In genomic region chr20:62369508-62370114, GRCh38 we compare ENCODE assay signal across 1 cellular context.
TF ChIP-seq lines count a peak whose summit lies in the region.

No MANE protein-coding gene starts in this region.

TF ChIP-seq in HEK293, 187 proteins besides CTCF, POLR2A, EP300 and RAD21 (continued from another document):
- TF ChIP-seq ZNF449 (tag by site-specific recombination; IDR thresholded peaks at IDR 0.05) = no peak
- no peak for TF ChIP-seq ZXDB (tag by site-specific recombination; IDR thresholded peaks at IDR 0.05)
- no peak for TF ChIP-seq ZNF302 (tag by site-specific recombination; IDR thresholded peaks at IDR 0.05; ENCODE audit: low read depth)
- TF ChIP-seq ZNF510 (tag by site-specific recombination; IDR thresholded peaks at IDR 0.05; ENCODE audit: insufficient replicate concordance) = no peak
- no peak for TF ChIP-seq ZNF248 (tag by site-specific recombination; IDR thresholded peaks at IDR 0.05)
- TF ChIP-seq ZNF423 (tag by site-specific recombination; IDR thresholded peaks at IDR 0.05) = no peak
- no peak for TF ChIP-seq BCL11A (tag by site-specific recombination; IDR thresholded peaks at IDR 0.05; ENCODE audit: low read depth)
- no peak for TF ChIP-seq INSM2 (tag by site-specific recombination; IDR thresholded peaks at IDR 0.05)
- TF ChIP-seq BCL11B (tag by site-specific recombination; IDR thresholded peaks at IDR 0.05; ENCODE audit: low read depth) = no peak
- peak; percentile 95 for TF ChIP-seq SCRT2 (tag by site-specific recombination; IDR thresholded peaks at IDR 0.05)
- peak; percentile 67; the same call in 1 of the 2 replicates for TF ChIP-seq ZBTB6 (tag by site-specific recombination; IDR thresholded peaks at IDR 0.05)
- no peak for TF ChIP-seq MZF1 (tag by site-specific recombination; IDR thresholded peaks at IDR 0.05; ENCODE audit: borderline replicate concordance)
- peak; percentile 73; the same call in 1 of the 2 replicates for TF ChIP-seq WT1 (tag by site-specific recombination; IDR thresholded peaks at IDR 0.05)
TF ChIP-seq in HEK293: peak in this region for 4.
